In genomic region chr1:155967410-155968400, GRCh38 we compare ENCODE assay signal across 7 cellular contexts. TPM values are rescaled to one million over a fixed set of nuclear protein-coding genes. Genes with fewer than 3 reads are reported as not detected.
A peak's percentile ranks its signal among the peaks of the same experiment; 100 is the strongest.
DNase-seq lines count a peak whose midpoint lies in the region; ATAC-seq lines count a peak whose summit lies in the region.
"Had no signal": no experiment of that assay in that cellular context is flagged by ENCODE, and none has a peak within 500 bp of the region (broad histone marks: within the 10 kb centered on the region; RNA-seq: fewer than 3 reads in every experiment).

No MANE protein-coding gene starts in this region.

- no peaks in the 10 kb centered on the region for H3K27me3 ChIP-seq in mesenchymal stem cell (ENCODE audit: control insufficient read depth in 1 of 2, insufficient read depth in 1 of 2, low read length in 2 of 2)

- H3K4me3 ChIP-seq in mesenchymal stem cell (ENCODE audit: insufficient read depth in 1 of 2, low read depth in 1 of 2, low read length in 2 of 2): no peak overlapping the region

- H4K91ac ChIP-seq in mesenchymal stem cell (ENCODE audit: low read length): peak overlapping the region; percentile 19

- peaks cover 65% of the 10 kb centered on the region for H3K4me1 Mint-ChIP-seq in activated naive CD8-positive, alpha-beta T cell treated with anti-CD3 and anti-CD28 coated beads for 36 hours

- no peak overlapping the region for H2BK15ac ChIP-seq in mesenchymal stem cell (ENCODE audit: low read depth, poor library complexity, severe bottlenecking)

- H3K14ac ChIP-seq in mesenchymal stem cell (ENCODE audit: low read length in 2 of 2): peak overlapping the region in 1 of 2 experiments; percentile 97

- peak; percentile 30 for DNase-seq in ELF-1 (ENCODE audit: low read depth, low spot score)
- DNase-seq in activated naive CD8-positive, alpha-beta T cell treated with anti-CD3 and anti-CD28 coated beads for 36 hours: no peak
- DNase-seq in mesenchymal stem cell: peak; percentile 20
- no peak for DNase-seq in SKM-1 (lab: John Stamatoyannopoulos, UW; ENCODE audit: unreplicated experiment)

- H2AK5ac ChIP-seq in mesenchymal stem cell (ENCODE audit: low read length, severe bottlenecking): no peak overlapping the region

- H3K4me3 Mint-ChIP-seq in activated naive CD8-positive, alpha-beta T cell treated with anti-CD3 and anti-CD28 coated beads for 36 hours: peak overlapping the region; percentile 60

- peaks cover 20% of the 10 kb centered on the region for H3K79me1 ChIP-seq in mesenchymal stem cell (replicated peaks; ENCODE audit: low read length, poor library complexity, severe bottlenecking)

- peak overlapping the region; percentile 16 for H4K8ac ChIP-seq in mesenchymal stem cell (ENCODE audit: low read length)

- no peaks in the 10 kb centered on the region for H3K9me3 ChIP-seq in mesenchymal stem cell (ENCODE audit: control insufficient read depth, low read length)

- peaks cover 52% of the 10 kb centered on the region for H3K36me3 Mint-ChIP-seq in activated naive CD8-positive, alpha-beta T cell treated with anti-CD3 and anti-CD28 coated beads for 36 hours

- H2BK5ac ChIP-seq in mesenchymal stem cell (ENCODE audit: low read depth, low read length, poor library complexity, severe bottlenecking): no peak overlapping the region

- H3K18ac ChIP-seq in mesenchymal stem cell (ENCODE audit: low read depth in 1 of 2, low read length in 2 of 2): peak overlapping the region; percentile 55 to 79

- H3K9me3 Mint-ChIP-seq in activated naive CD8-positive, alpha-beta T cell treated with anti-CD3 and anti-CD28 coated beads for 36 hours: no peaks in the 10 kb centered on the region

- H3K27ac ChIP-seq in mesenchymal stem cell (ENCODE audit: low read length, poor library complexity, severe bottlenecking): no peak overlapping the region

- H2BK120ac ChIP-seq in mesenchymal stem cell (ENCODE audit: low read depth, low read length): peak overlapping the region; percentile 45

- peak overlapping the region in 1 of 2 experiments; percentile 70 for H2BK12ac ChIP-seq in mesenchymal stem cell (ENCODE audit: low read length in 2 of 2)

- peak overlapping the region; percentile 57 for H3K9ac ChIP-seq in mesenchymal stem cell (ENCODE audit: low read length)

- peak overlapping the region; percentile 15 to 32 for H3K4ac ChIP-seq in mesenchymal stem cell (ENCODE audit: low read depth in 1 of 2, low read length in 2 of 2)

- H3K4me2 ChIP-seq in mesenchymal stem cell (ENCODE audit: low read length, poor library complexity, severe bottlenecking): no peak overlapping the region

- peak overlapping the region in 1 of 2 experiments; percentile 67 for H3K23ac ChIP-seq in mesenchymal stem cell (ENCODE audit: low read length in 2 of 2)

- WGBS in mesenchymal stem cell: 75% methylated on average over 13 of the region's 19 CpGs

- peak overlapping the region; percentile 85 for H3K27ac Mint-ChIP-seq in activated naive CD8-positive, alpha-beta T cell treated with anti-CD3 and anti-CD28 coated beads for 36 hours

- peaks cover 38% of the 10 kb centered on the region for H3K4me1 ChIP-seq in mesenchymal stem cell (ENCODE audit: control insufficient read depth, insufficient read depth, low read depth, low read length)

- ATAC-seq in HG03460 (IDR thresholded peaks at IDR 0.05; ENCODE audit: unreplicated experiment) (no peak), GM21576 (IDR thresholded peaks at IDR 0.05; ENCODE audit: unreplicated experiment) (no peak)

- H3K36me3 ChIP-seq in mesenchymal stem cell (ENCODE audit: control insufficient read depth in 1 of 2, insufficient read depth in 2 of 2, low read depth in 1 of 2, low read length in 2 of 2): peaks cover 68 to 80% of the 10 kb centered on the region in 2 experiments

- no peak overlapping the region for H2AFZ ChIP-seq in mesenchymal stem cell (ENCODE audit: low read depth, low read length)

- H3K27me3 Mint-ChIP-seq in activated naive CD8-positive, alpha-beta T cell treated with anti-CD3 and anti-CD28 coated beads for 36 hours: no peaks in the 10 kb centered on the region

RNA-seq across cellular contexts. Expression of gene ARHGEF2, which starts 10.6 kb away (rescaled TPM):
- total RNA-seq in activated naive CD8-positive, alpha-beta T cell treated with anti-CD3 and anti-CD28 coated beads for 36 hours: 100 to 1,000 TPM; 135 to 148 TPM
- 58.9 TPM for polyA plus RNA-seq in mesenchymal stem cell (2013, experiment 1 of 2)
- polyA plus RNA-seq in mesenchymal stem cell (2013, experiment 2 of 2): 55.6 TPM

RNA-seq across cellular contexts. Expression of gene RXFP4, which starts 26.3 kb away (rescaled TPM):
- under 1 TPM in 1 of 2 experiments, not detected in 1; 0.16 TPM for total RNA-seq in activated naive CD8-positive, alpha-beta T cell treated with anti-CD3 and anti-CD28 coated beads for 36 hours
- not detected for polyA plus RNA-seq in mesenchymal stem cell (2013, experiment 1 of 2)
- polyA plus RNA-seq in mesenchymal stem cell (2013, experiment 2 of 2): not detected
- total RNA-seq: mucosa of gallbladder had no signal

RNA-seq across cellular contexts. Expression of gene KHDC4, which starts 33.5 kb away (rescaled TPM):
- total RNA-seq in activated naive CD8-positive, alpha-beta T cell treated with anti-CD3 and anti-CD28 coated beads for 36 hours: 10 to 100 TPM; 53.2 to 54.7 TPM
- 18.9 TPM for polyA plus RNA-seq in mesenchymal stem cell (2013, experiment 1 of 2)
- polyA plus RNA-seq in mesenchymal stem cell (2013, experiment 2 of 2): 17.3 TPM

RNA-seq across cellular contexts. Expression of gene SSR2, which starts 53.0 kb away (rescaled TPM):
- total RNA-seq in activated naive CD8-positive, alpha-beta T cell treated with anti-CD3 and anti-CD28 coated beads for 36 hours: 100 to 1,000 TPM; 155 TPM
- 523 TPM for polyA plus RNA-seq in mesenchymal stem cell (2013, experiment 1 of 2)
- 523 TPM for polyA plus RNA-seq in mesenchymal stem cell (2013, experiment 2 of 2)

RNA-seq across cellular contexts. Expression of gene RIT1, which starts 56.6 kb away (rescaled TPM):
- 10 to 100 TPM; 19.4 to 20.0 TPM for total RNA-seq in activated naive CD8-positive, alpha-beta T cell treated with anti-CD3 and anti-CD28 coated beads for 36 hours
- 33.9 TPM for polyA plus RNA-seq in mesenchymal stem cell (2013, experiment 1 of 2)
- polyA plus RNA-seq in mesenchymal stem cell (2013, experiment 2 of 2): 33.9 TPM

Comparison
In these comparisons a context has a peak if more than half of its experiments do, and no peak if none do; other contexts are left out.
1. DNase-seq: peak in ELF-1 (single experiment) and mesenchymal stem cell (single experiment); none in activated naive CD8-positive, alpha-beta T cell treated with anti-CD3 and anti-CD28 coated beads for 36 hours (single experiment) and SKM-1 (single experiment).